ENCODE assay signal across 9 cellular contexts in the genomic region with DNA sequence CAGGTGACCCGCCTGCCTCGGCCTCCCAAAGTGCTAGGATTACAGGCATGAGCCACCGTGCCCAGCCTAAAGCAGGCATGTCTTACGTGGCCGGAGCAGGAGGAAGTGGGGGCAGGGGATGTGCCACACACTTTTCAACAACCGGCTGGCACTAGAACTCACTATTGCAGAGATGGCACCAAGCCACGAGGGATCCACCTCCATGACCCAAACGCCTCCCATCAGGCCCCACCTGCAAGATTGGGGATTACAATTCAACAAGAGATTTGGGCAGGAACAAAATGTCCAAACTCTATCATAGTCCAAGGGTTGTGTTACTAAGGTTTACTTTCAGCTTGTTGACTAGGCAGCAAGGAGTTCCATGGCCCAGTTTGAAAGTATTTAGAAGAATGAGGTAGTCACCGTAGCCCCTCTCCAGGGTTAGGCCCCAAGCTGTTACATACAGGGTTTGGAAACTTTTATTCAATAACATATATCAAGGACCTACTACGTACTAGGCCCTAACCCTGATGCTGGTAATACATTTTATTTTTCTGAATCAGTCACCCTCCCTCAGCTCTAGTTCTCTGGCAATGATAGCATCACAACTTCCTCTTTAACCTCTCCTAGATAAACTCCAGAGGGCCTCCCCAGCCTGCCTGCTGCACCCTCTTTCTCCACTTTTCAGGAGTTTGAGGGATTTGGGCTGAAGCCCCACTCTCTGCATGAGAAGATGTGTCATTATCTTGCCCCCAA. TPM values are rescaled to one million over a fixed set of nuclear protein-coding genes. Genes with fewer than 3 reads are reported as not detected.
A peak's percentile ranks its signal among the peaks of the same experiment; 100 is the strongest.
DNase-seq lines count a peak whose midpoint lies in the region; ATAC-seq and TF ChIP-seq lines count a peak whose summit lies in the region.
"Had no signal": no experiment of that assay in that cellular context is flagged by ENCODE, and none has a peak within 500 bp of the region (broad histone marks: within the 10 kb centered on the region; RNA-seq: fewer than 3 reads in every experiment).

No MANE protein-coding gene starts in this region.

- H3K9me3 Mint-ChIP-seq in activated T-cell treated with anti-CD3 and anti-CD28 coated beads, Interleukin-2, amount 50 U/mL, for 24 hours = peaks cover 7% of the 10 kb centered on the region
- H3K9me3 Mint-ChIP-seq in T-helper 2 cell treated with Interferon-gamma antibody and Interleukin-4, amounts not matched to agents 5 μg/mL and 100 μg/mL, for 36 hours = peaks cover 12% of the 10 kb centered on the region

- H3K27me3 ChIP-seq in suprapubic skin = no peaks in the 10 kb centered on the region

- peaks cover 27% of the 10 kb centered on the region for H3K4me1 Mint-ChIP-seq in activated T-cell treated with anti-CD3 and anti-CD28 coated beads, Interleukin-2, amount 50 U/mL, for 24 hours (ENCODE audit: low read depth)
- peaks cover 25% of the 10 kb centered on the region for H3K4me1 Mint-ChIP-seq in T-helper 2 cell treated with Interferon-gamma antibody and Interleukin-4, amounts not matched to agents 5 μg/mL and 100 μg/mL, for 36 hours (ENCODE audit: low read depth)

- H3K4me3 Mint-ChIP-seq in activated T-cell treated with anti-CD3 and anti-CD28 coated beads, Interleukin-2, amount 50 U/mL, for 24 hours = peak overlapping the region; percentile 17
- H3K4me3 Mint-ChIP-seq in T-helper 2 cell treated with Interferon-gamma antibody and Interleukin-4, amounts not matched to agents 5 μg/mL and 100 μg/mL, for 36 hours = peak overlapping the region; percentile 72

- H3K36me3 Mint-ChIP-seq in activated T-cell treated with anti-CD3 and anti-CD28 coated beads, Interleukin-2, amount 50 U/mL, for 24 hours (ENCODE audit: low read depth) = peaks cover 12% of the 10 kb centered on the region
- peaks cover 7% of the 10 kb centered on the region for H3K36me3 Mint-ChIP-seq in T-helper 2 cell treated with Interferon-gamma antibody and Interleukin-4, amounts not matched to agents 5 μg/mL and 100 μg/mL, for 36 hours (ENCODE audit: low read depth)

- peak overlapping the region; percentile 21 for H3K4me3 ChIP-seq in suprapubic skin

- H3K4me1 ChIP-seq in suprapubic skin = peaks cover 18% of the 10 kb centered on the region

- no peak for ATAC-seq in HG03460 (IDR thresholded peaks at IDR 0.05; ENCODE audit: unreplicated experiment)
- no peak for ATAC-seq in HG03439 (IDR thresholded peaks at IDR 0.05; ENCODE audit: unreplicated experiment)

- H3K36me3 ChIP-seq in suprapubic skin = no peaks in the 10 kb centered on the region

- TF ChIP-seq POLR2A in suprapubic skin (IDR thresholded peaks at IDR 0.05) = no peak

- no peaks in the 10 kb centered on the region for H3K27me3 Mint-ChIP-seq in activated T-cell treated with anti-CD3 and anti-CD28 coated beads, Interleukin-2, amount 50 U/mL, for 24 hours
- H3K27me3 Mint-ChIP-seq in T-helper 2 cell treated with Interferon-gamma antibody and Interleukin-4, amounts not matched to agents 5 μg/mL and 100 μg/mL, for 36 hours (ENCODE audit: low read depth) = no peaks in the 10 kb centered on the region

- 80% methylated on average over 10 of the region's 10 CpGs for WGBS in suprapubic skin

- TF ChIP-seq EP300 in suprapubic skin (IDR thresholded peaks at IDR 0.05) = no peak

- no peak for DNase-seq in activated T-cell treated with anti-CD3 and anti-CD28 coated beads, Interleukin-2, amount 50 U/mL, for 24 hours
- no peak for DNase-seq in activated T-cell treated with anti-CD3 and anti-CD28 coated beads, Interleukin-2, amount 50 U/mL, for 48 hours
- DNase-seq in T-helper 2 cell treated with Interferon-gamma antibody and Interleukin-4, amounts not matched to agents 5 μg/mL and 100 μg/mL, for 36 hours (ENCODE audit: low spot score) = no peak
- DNase-seq in iris pigment epithelial cell (ENCODE audit: low read depth) (peak; percentile 55), suprapubic skin (ENCODE audit: low spot score in 2 of 2) (no peak), NCI-H2029 (lab: John Stamatoyannopoulos, UW) (no peak)
- DNase-seq: NCI-H2081 treated with DMSO at 0.1 percent for 48 hours had no signal

- H3K27ac ChIP-seq in suprapubic skin = peak overlapping the region; percentile 61

- no peaks in the 10 kb centered on the region for H3K9me3 ChIP-seq in suprapubic skin

- no peak for TF ChIP-seq CTCF in suprapubic skin (IDR thresholded peaks at IDR 0.05)

- H3K27ac Mint-ChIP-seq in activated T-cell treated with anti-CD3 and anti-CD28 coated beads, Interleukin-2, amount 50 U/mL, for 24 hours = peak overlapping the region; percentile 76
- peak overlapping the region; percentile 86 for H3K27ac Mint-ChIP-seq in T-helper 2 cell treated with Interferon-gamma antibody and Interleukin-4, amounts not matched to agents 5 μg/mL and 100 μg/mL, for 36 hours

RNA-seq across cellular contexts. Expression of a gene that starts 18.0 kb away (rescaled TPM):
- 100 to 1,000 TPM in 2 of 4 donors, 10 to 100 TPM in 2; 55.0 to 111 (median 97.9) TPM for total RNA-seq in suprapubic skin
